ENCODE assay signal across 15 cellular contexts in the genomic region with DNA sequence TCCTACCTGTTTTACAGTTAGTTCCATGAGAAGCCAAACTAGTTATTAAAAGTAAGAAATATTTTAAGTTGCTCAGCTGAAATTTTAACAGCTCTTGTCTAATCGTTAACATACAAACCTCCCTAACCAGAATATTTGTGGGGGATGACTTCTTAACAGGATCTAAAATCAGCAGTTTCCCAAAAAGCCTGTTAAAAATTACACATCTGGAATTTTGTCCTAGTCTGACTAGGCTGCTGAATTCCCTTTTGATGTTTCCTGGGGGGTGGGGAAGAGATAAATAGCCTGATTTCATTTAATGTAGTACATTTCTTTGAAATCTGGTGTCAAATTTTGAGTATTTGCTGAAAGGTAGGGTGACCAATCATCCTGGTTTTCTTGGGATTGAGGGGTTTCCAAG.
"Had no signal": no experiment of that assay in that cellular context is flagged by ENCODE, and none has a peak within 500 bp of the region (broad histone marks: within the 10 kb centered on the region; RNA-seq: fewer than 3 reads in every experiment).

No MANE protein-coding gene starts in this region.

- DNase-seq: activated CD4-positive, alpha-beta T cell treated with anti-CD3 and anti-CD28 coated beads for 48 hours; activated CD8-positive, alpha-beta memory T cell treated with anti-CD3 and anti-CD28 coated beads, Interleukin-2, amount 50 U/mL, for 48 hours; activated CD8-positive, alpha-beta T cell treated with anti-CD3 and anti-CD28 coated beads, Interleukin-2, amount 10 ng/mL, durations not matched to agents 7 days and 5 days; activated naive CD4-positive, alpha-beta T cell treated with Interleukin-2 at 50 U/mL for 16 hours; central memory CD4-positive, alpha-beta T cell; effector memory CD4-positive, alpha-beta T cell; hypothalamus; left cardiac atrium; nephron progenitor cell; stimulated activated CD4-positive, alpha-beta T cell treated with anti-CD3 and anti-CD28 coated beads, Interleukin-15, amount 100 ng/mL, for 24 hours; stimulated activated CD4-positive, alpha-beta T cell treated with anti-CD3 and anti-CD28 coated beads, Interleukin-4, amount 100 ng/mL, for 24 hours; T-helper 1 cell; upper lobe of right lung had no signal

- H3K9me3 Mint-ChIP-seq: memory B cell; nephron progenitor cell; stimulated activated naive CD8-positive, alpha-beta T cell treated with anti-CD3 and anti-CD28 coated beads, Interleukin-15, Interleukin-2, amounts not matched to agents 100 ng/mL and 50 ng/mL, for 24 hours had no signal

- H3K27ac ChIP-seq: upper lobe of right lung had no signal

- H3K27me3 ChIP-seq: upper lobe of right lung had no signal

- ATAC-seq: activated CD8-positive, alpha-beta T cell treated with anti-CD3 and anti-CD28 coated beads, Interleukin-2, amount 10 ng/mL, durations not matched to agents 7 days and 5 days; left cardiac atrium; upper lobe of right lung had no signal

- H3K36me3 Mint-ChIP-seq: memory B cell had no signal

- H3K4me3 ChIP-seq: upper lobe of right lung had no signal

- H3K4me3 Mint-ChIP-seq: activated CD8-positive, alpha-beta T cell treated with anti-CD3 and anti-CD28 coated beads, Interleukin-2, amount 10 ng/mL, durations not matched to agents 7 days and 5 days; memory B cell; nephron progenitor cell; stimulated activated naive CD8-positive, alpha-beta T cell treated with anti-CD3 and anti-CD28 coated beads, Interleukin-15, Interleukin-2, amounts not matched to agents 100 ng/mL and 50 ng/mL, for 24 hours had no signal

- H3K9me3 ChIP-seq: upper lobe of right lung had no signal

- H3K36me3 ChIP-seq: upper lobe of right lung had no signal

- H3K27ac Mint-ChIP-seq: activated CD8-positive, alpha-beta T cell treated with anti-CD3 and anti-CD28 coated beads, Interleukin-2, amount 10 ng/mL, durations not matched to agents 7 days and 5 days; memory B cell; nephron progenitor cell; stimulated activated naive CD8-positive, alpha-beta T cell treated with anti-CD3 and anti-CD28 coated beads, Interleukin-15, Interleukin-2, amounts not matched to agents 100 ng/mL and 50 ng/mL, for 24 hours had no signal

- H3K4me1 Mint-ChIP-seq: memory B cell had no signal
